Comparison of ENCODE assay signal across 9 cellular contexts in genomic region chr7:50531401-50531906, GRCh38. TPM values are rescaled to one million over a fixed set of nuclear protein-coding genes. Genes with fewer than 3 reads are reported as not detected.
A peak's percentile ranks its signal among the peaks of the same experiment; 100 is the strongest.
DNase-seq lines count a peak whose midpoint lies in the region; ATAC-seq and TF ChIP-seq lines count a peak whose summit lies in the region.
"Had no signal": no experiment of that assay in that cellular context is flagged by ENCODE, and none has a peak within 500 bp of the region (broad histone marks: within the 10 kb centered on the region; RNA-seq: fewer than 3 reads in every experiment).

No MANE protein-coding gene starts in this region.

- intact Hi-C loops in Panc1 (cut with micrococcal nuclease; ENCODE audit: unreplicated experiment) (no loop called here), vagina (cut with DNase I) (no loop called here), transverse colon (cut with DNase I; ENCODE audit: low total_unique reads) (no loop called here)

- H3K27me3 ChIP-seq in Panc1 (ENCODE audit: control insufficient read depth, insufficient read depth, low read length), result no peaks in the 10 kb centered on the region
- no peaks in the 10 kb centered on the region for H3K27me3 ChIP-seq in vagina
- H3K27me3 ChIP-seq in transverse colon, result no peaks in the 10 kb centered on the region

- no peak for TF ChIP-seq CTCF in Panc1 (IDR thresholded peaks at IDR 0.05)
- TF ChIP-seq CTCF in vagina (IDR thresholded peaks at IDR 0.05), result no peak
- no peak for TF ChIP-seq CTCF in transverse colon (IDR thresholded peaks at IDR 0.05)

- H3K27ac ChIP-seq in Panc1 (ENCODE audit: low read length) (no peak overlapping the region), vagina (no peak overlapping the region), transverse colon (no peak overlapping the region)
- H3K27ac ChIP-seq: HL-60 had no signal

- H3K4me3 ChIP-seq in Panc1 (ENCODE audit: low read depth in 2 of 2, low read length in 2 of 2) (no peak overlapping the region), vagina (no peak overlapping the region), transverse colon (no peak overlapping the region)

- H3K36me3 ChIP-seq in Panc1 (ENCODE audit: control insufficient read depth, insufficient read depth, low read length) (no peaks in the 10 kb centered on the region), vagina (no peaks in the 10 kb centered on the region), transverse colon (peaks cover 0 to 3% (median 0%) of the 10 kb centered on the region in 4 donors)

- in situ Hi-C loops in ACHN (cut with HindIII; ENCODE audit: low pct_ligation_motif_present, low pct_unique_long_range_greater_than_20kb, low sequenced_read_pairs) (no loop called here), Panc1 (cut with HindIII; ENCODE audit: low pct_unique_long_range_greater_than_20kb, low sequenced_read_pairs) (no loop called here), transverse colon (cut with MboI; ENCODE audit: low pct_ligation_motif_present in 1 of 4, low pct_unique_long_range_greater_than_20kb in 1 of 4, low sequenced_read_pairs in 3 of 4) (no loop called here)

- WGBS in transverse colon (ENCODE audit: low coverage in 1 of 2), 2 donors, result 54% methylated on average over 11 of the region's 11 CpGs; no CpG with 5 or more reads in 1 of the 2 donors

- ATAC-seq in Panc1, result peak; percentile 44

- POLR2A ChIA-PET in Panc1 (lab: Charles Lee), result no interaction called here

- H3K4me1 ChIP-seq in Panc1 (ENCODE audit: control insufficient read depth, insufficient read depth, low read length), result 0 out of 2 replicates have a peak, but pooled peaks cover 7% of the 10 kb centered on the region
- no peaks in the 10 kb centered on the region for H3K4me1 ChIP-seq in vagina
- peaks cover 0 to 12% (median 4%) of the 10 kb centered on the region in 4 donors for H3K4me1 ChIP-seq in transverse colon

- TF ChIP-seq EP300 in transverse colon (IDR thresholded peaks at IDR 0.05; ENCODE audit: low read depth), result no peak

- CTCF ChIA-PET in Panc1 (lab: Charles Lee), result interaction anchor here (0.6 kb wide), 1 partner anchor 62 kb away, joined by 11 read pairs; no protein-coding TSS in a partner anchor

- H3K9me3 ChIP-seq in Panc1 (ENCODE audit: control insufficient read depth, insufficient read depth, low read depth, low read length) (no peaks in the 10 kb centered on the region), vagina (no peaks in the 10 kb centered on the region), transverse colon (no peaks in the 10 kb centered on the region)

- TF ChIP-seq POLR2A in vagina (IDR thresholded peaks at IDR 0.05), result no peak
- no peak for TF ChIP-seq POLR2A in transverse colon (IDR thresholded peaks at IDR 0.05)

- BruUV-seq in Panc1 (replicated peaks; lab: Mats Ljungman, UMichigan), result no TSS peak

- DNase-seq in ACHN (peak; percentile 57), HPDE6-E6E7 (ENCODE audit: extremely low spot score) (peak; percentile 68), Panc1 (ENCODE audit: low read depth, low spot score) (peak; percentile 67), glomerular visceral epithelial cell (ENCODE audit: extremely low spot score) (peak; percentile 66), SKM-1 (lab: John Stamatoyannopoulos, UW; ENCODE audit: unreplicated experiment) (no peak), vagina (ENCODE audit: extremely low spot score in 2 of 2) (no peak), transverse colon (no peak)
- no peak for DNase-seq in central memory CD4-positive, alpha-beta T cell

RNA-seq across cellular contexts. Expression of gene DDC, which starts 33.8 kb away (rescaled TPM):
- total RNA-seq in Panc1 (2021; ENCODE audit: unreplicated experiment) (not detected), vagina (1.7 TPM), transverse colon (10 to 100 TPM; 16.1 to 71.3 (median 42.5) TPM)
- polyA plus RNA-seq in Panc1 (2012; ENCODE audit: insufficient read length), result not detected

Comparison
In these comparisons a context has a peak if more than half of its experiments do, and no peak if none do; other contexts are left out.
1. DNase-seq: peak in ACHN (single experiment), HPDE6-E6E7 (single experiment), Panc1 (single experiment) and glomerular visceral epithelial cell (single experiment); none in central memory CD4-positive, alpha-beta T cell (single experiment), SKM-1 (single experiment), vagina (0 of 2) and transverse colon (single experiment).